ENCODE assay signal across 35 cellular contexts in the genomic region with DNA sequence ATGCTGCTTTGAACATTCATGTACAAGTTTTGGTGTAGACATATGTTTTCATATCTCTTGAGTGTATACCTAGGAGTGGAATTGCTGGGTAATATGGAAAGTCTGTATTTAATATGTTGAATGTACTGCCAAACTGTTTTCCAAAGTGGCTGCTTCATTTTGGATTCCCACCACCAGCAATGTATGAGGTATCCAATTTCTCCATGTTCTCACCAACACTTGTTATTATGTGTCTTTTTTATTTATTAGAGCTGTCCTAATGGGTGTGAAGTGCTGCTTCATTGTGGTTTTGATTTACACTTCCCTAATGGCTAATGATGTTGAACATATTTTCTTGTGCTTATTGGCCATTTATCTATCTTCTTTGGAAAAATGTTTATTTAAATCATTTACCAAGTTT.
"Had no signal": no experiment of that assay in that cellular context is flagged by ENCODE, and none has a peak within 500 bp of the region (broad histone marks: within the 10 kb centered on the region; RNA-seq: fewer than 3 reads in every experiment).

No MANE protein-coding gene starts in this region.

- H3K9me3 ChIP-seq: MG63 had no signal

- H3K4me3 ChIP-seq: MG63 had no signal

- H3K27me3 ChIP-seq: MG63 had no signal

- DNase-seq: Karpas-422, Kasumi-1, MG63, MM.1S, MV-4-11, NCI-H1048, NCI-H1092, NCI-H1092 treated with DMSO at 0.1 percent for 48 hours, NCI-H1105, NCI-H1105 treated with DMSO at 0.1 percent for 48 hours, NCI-H1417, NCI-H1417 treated with DMSO at 0.1 percent for 48 hours, NCI-H1436, NCI-H1436 treated with DMSO at 0.1 percent for 48 hours, NCI-H146, NCI-H1694, NCI-H1694 treated with DMSO at 0.1 percent for 48 hours, NCI-H187, NCI-H187 treated with DMSO at 0.1 percent for 48 hours, NCI-H1930, NCI-H2029, NCI-H2029 treated with DMSO at 0.1 percent for 48 hours, NCI-H2081, NCI-H2081 treated with DMSO at 0.1 percent for 48 hours, NCI-H2107, NCI-H2171, NCI-H2171 treated with DMSO at 0.1 percent for 48 hours, NCI-H2227 treated with DMSO at 0.1 percent for 48 hours, NCI-H226, NCI-H345, NCI-H446, NCI-H446 treated with DMSO at 0.1 percent for 48 hours, NCI-H510A, NCI-H510A treated with DMSO at 0.1 percent for 48 hours, NCI-H524 had no signal

- H3K36me3 ChIP-seq: MG63 had no signal
